ENCODE assay signal across 24 cellular contexts in the genomic region with DNA sequence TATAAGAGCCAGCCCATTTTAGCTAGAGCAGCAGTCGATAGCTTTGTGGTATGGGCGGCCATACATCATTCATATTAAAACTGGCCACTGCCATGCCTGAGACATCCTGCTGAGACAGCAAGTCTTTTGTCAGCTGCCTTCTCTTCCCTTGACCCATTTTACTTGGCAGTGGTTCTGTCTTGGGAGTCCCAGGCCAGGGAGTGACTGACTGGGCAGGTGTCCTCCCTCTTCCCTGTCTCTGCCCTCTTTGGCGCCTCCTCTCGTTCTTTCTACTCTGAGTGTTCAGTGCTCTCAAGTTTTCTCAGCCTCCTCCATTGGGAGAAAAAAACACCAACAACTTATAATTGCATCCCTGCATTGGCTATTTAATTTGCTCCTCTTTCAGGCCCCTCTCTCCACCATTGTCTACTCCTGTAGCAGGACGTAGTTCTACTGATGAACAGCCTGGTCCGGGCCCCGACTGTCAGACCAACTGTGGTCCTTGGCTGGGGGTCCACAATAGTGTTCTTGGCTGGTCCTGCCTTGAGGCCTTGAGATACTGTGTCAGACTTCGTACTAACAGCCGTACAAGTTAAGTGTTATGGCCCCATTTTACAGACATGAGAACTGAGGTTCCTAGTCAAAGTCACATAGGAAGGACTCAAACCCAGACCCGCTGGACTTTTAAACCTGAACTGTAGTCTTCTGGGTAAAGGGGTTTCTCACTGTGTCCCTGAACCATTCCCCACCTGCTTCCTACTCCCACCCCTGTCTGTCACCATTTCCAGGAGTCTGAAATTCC. TPM values are rescaled to one million over a fixed set of nuclear protein-coding genes. Genes with fewer than 3 reads are reported as not detected.
DNase-seq lines count a peak whose midpoint lies in the region; ATAC-seq and TF ChIP-seq lines count a peak whose summit lies in the region.
"Had no signal": no experiment of that assay in that cellular context is flagged by ENCODE, and none has a peak within 500 bp of the region (broad histone marks: within the 10 kb centered on the region; RNA-seq: fewer than 3 reads in every experiment).

No MANE protein-coding gene starts in this region.

- no peaks in the 10 kb centered on the region for H3K27me3 ChIP-seq in gastrocnemius medialis
- H3K27me3 ChIP-seq: esophagus muscularis mucosa, left lung, Peyer's patch, SJCRH30, suprapubic skin had no signal

- peak in 4 of 5 experiments; percentile 10 to 40 (median 28) for TF ChIP-seq CTCF in gastrocnemius medialis (IDR thresholded peaks at IDR 0.05 in 4 of 5, conservative IDR thresholded peaks at IDR 0.05 in 1 of 5)

- H3K27ac ChIP-seq in gastrocnemius medialis: peak overlapping the region; percentile 69 to 85 (median 82)
- H3K27ac ChIP-seq: A549, esophagus muscularis mucosa, left lung, Peyer's patch, SJCRH30, suprapubic skin had no signal

- no peak for TF ChIP-seq POLR2A in gastrocnemius medialis (IDR thresholded peaks at IDR 0.05)

- H3K4me1 ChIP-seq in gastrocnemius medialis: peaks cover 18 to 27% of the 10 kb centered on the region in 2 donors
- H3K4me1 ChIP-seq: A549, esophagus muscularis mucosa, left lung, Peyer's patch, SJCRH30, suprapubic skin had no signal

- in situ Hi-C loops in gastrocnemius medialis (cut with MboI; ENCODE audit: low sequenced_read_pairs in 4 of 4): loop anchor here in 2 of 4 donors (5.0 to 10.0 kb wide), 2 partner anchors 102 to 105 kb away; no protein-coding TSS in a partner anchor

- H3K36me3 ChIP-seq in gastrocnemius medialis: no peaks in the 10 kb centered on the region
- H3K36me3 ChIP-seq: esophagus muscularis mucosa, left lung, Peyer's patch, SJCRH30, suprapubic skin had no signal

- peak; percentile 29 for DNase-seq in NCI-H510A treated with DMSO at 0.1 percent for 48 hours (lab: John Stamatoyannopoulos, UW)
- DNase-seq in NCI-H510A (lab: John Stamatoyannopoulos, UW): no peak
- DNase-seq in NCI-H2227 (lab: John Stamatoyannopoulos, UW; ENCODE audit: unreplicated experiment): peak; percentile 21
- peak; percentile 67 for DNase-seq in medulla oblongata (ENCODE audit: extremely low spot score)
- peak; percentile 84 to 94 for DNase-seq in gastrocnemius medialis
- no peak for DNase-seq in activated CD4-positive, alpha-beta T cell treated with anti-CD3 and anti-CD28 coated beads for 1 hour
- DNase-seq in T-helper 9 cell: no peak
- DNase-seq in stimulated activated CD4-positive, alpha-beta T cell treated with anti-CD3 and anti-CD28 coated beads, Interleukin-4, amount 100 ng/mL, for 1 hour: no peak
- DNase-seq: activated effector memory CD4-positive, alpha-beta T cell treated with anti-CD3 and anti-CD28 coated beads, Interleukin-2, amount 50 U/mL, for 16 hours; CD8-positive, alpha-beta memory T cell; effector memory CD4-positive, alpha-beta T cell; GDM1; hippocampal formation; immature natural killer cell; Kasumi-1; natural killer cell; NCI-H1048; NCI-H2081 treated with DMSO at 0.1 percent for 48 hours; Peyer's patch; SJCRH30 had no signal

- no peaks in the 10 kb centered on the region for H3K9me3 ChIP-seq in gastrocnemius medialis
- H3K9me3 ChIP-seq: A549, esophagus muscularis mucosa, left lung, Peyer's patch, SJCRH30, suprapubic skin had no signal

- intact Hi-C loops in gastrocnemius medialis (cut with DNase I; ENCODE audit: low total_unique reads): loop anchor here (1.0 to 10.0 kb wide), 3 partner anchors 78 to 275 kb away; no protein-coding TSS in a partner anchor

- no peak overlapping the region for H3K4me3 ChIP-seq in gastrocnemius medialis
- H3K4me3 ChIP-seq: A549, esophagus muscularis mucosa, left lung, Peyer's patch, SJCRH30, suprapubic skin had no signal

- ATAC-seq in gastrocnemius medialis: peak; percentile 99
- ATAC-seq: A549, natural killer cell had no signal

RNA-seq across cellular contexts. Expression of a gene that starts 18.2 kb away (rescaled TPM):
- 10 to 100 TPM; 17.3 to 80.2 (median 31.7) TPM for total RNA-seq in gastrocnemius medialis

Comparison
In these comparisons a context has a peak if more than half of its experiments do, and no peak if none do; other contexts are left out.
1. DNase-seq: peak in NCI-H510A treated with DMSO at 0.1 percent for 48 hours (single experiment), NCI-H2227 (single experiment), medulla oblongata (single experiment) and gastrocnemius medialis (2 of 2); none in NCI-H510A (single experiment), activated CD4-positive, alpha-beta T cell treated with anti-CD3 and anti-CD28 coated beads for 1 hour (single experiment), T-helper 9 cell (single experiment) and stimulated activated CD4-positive, alpha-beta T cell treated with anti-CD3 and anti-CD28 coated beads, Interleukin-4, amount 100 ng/mL, for 1 hour (single experiment).